In the genomic region with DNA sequence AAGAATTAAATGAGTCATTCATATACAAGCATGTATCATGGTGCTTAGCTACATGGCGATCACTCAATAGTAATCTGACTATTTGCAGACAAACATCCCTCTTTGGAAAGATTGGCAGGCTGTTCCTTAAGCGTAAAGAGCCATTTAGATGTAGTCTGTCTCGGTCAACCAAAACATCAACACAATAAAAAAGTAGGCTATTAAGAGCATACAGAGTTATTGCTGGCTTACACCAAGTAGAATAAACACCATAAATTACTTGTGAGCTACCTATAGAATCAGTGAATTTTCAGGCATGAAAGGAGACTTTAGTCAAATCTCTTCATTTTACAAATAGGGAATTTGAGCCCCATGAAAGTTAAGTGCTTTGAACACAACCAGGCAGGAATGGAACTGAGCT, we compare ENCODE assay signal across 6 cellular contexts.
"Had no signal": no experiment of that assay in that cellular context is flagged by ENCODE, and none has a peak within 500 bp of the region (broad histone marks: within the 10 kb centered on the region; RNA-seq: fewer than 3 reads in every experiment).

No MANE protein-coding gene starts in this region.

- DNase-seq: GOT3, H7, KBM-7 had no signal

- H3K36me3 ChIP-seq: HAP-1 had no signal

- H3K27ac ChIP-seq: HL-60, KMS-11 had no signal

- H3K4me3 ChIP-seq: HAP-1 had no signal

- H3K4me2 ChIP-seq: KMS-11 had no signal

- H3K4me1 ChIP-seq: HAP-1 had no signal

- H3K9ac ChIP-seq: KMS-11 had no signal

- H3K9me3 ChIP-seq: HAP-1 had no signal
